17 cellular contexts compared by ENCODE assay signal in genomic region chr2:66862871-66863650, GRCh38.
DNase-seq lines count a peak whose midpoint lies in the region; ATAC-seq, FAIRE-seq and TF ChIP-seq lines count a peak whose summit lies in the region.
"Had no signal": no experiment of that assay in that cellular context is flagged by ENCODE, and none has a peak within 500 bp of the region (broad histone marks: within the 10 kb centered on the region; RNA-seq: fewer than 3 reads in every experiment).

No MANE protein-coding gene starts in this region.

- 79 to 85% methylated on average over 6 of the region's 6 CpGs for WGBS in pancreas, 2 donors

- peak; percentile 49 for DNase-seq in AG08395 (ENCODE audit: low spot score)
- DNase-seq in SJSA1 (ENCODE audit: low read depth in 1 of 2, low spot score in 2 of 2), result peak in 1 of 2 experiments; percentile 42
- DNase-seq in fibroblast of peridontal ligament (ENCODE audit: extremely low read depth), result peak; percentile 57
- no peak for DNase-seq in pancreas
- DNase-seq in T-cell, result no peak
- DNase-seq in activated CD4-positive, CD25-positive, alpha-beta regulatory T cell treated with anti-CD3 and anti-CD28 coated beads, Interleukin-2, amount 50 U/mL, for 72 hours, result no peak
- DNase-seq in posterior cingulate gyrus, result no peak
- DNase-seq in stimulated activated naive CD4-positive, alpha-beta T cell treated with Interleukin-2 at 50 U/mL for 16 hours (lab: John Stamatoyannopoulos, UW), result no peak
- DNase-seq: activated naive CD8-positive, alpha-beta T cell treated with anti-CD3 and anti-CD28 coated beads for 36 hours; heart right ventricle; NCI-H1092 treated with DMSO at 0.1 percent for 48 hours; NCI-H510A; Peyer's patch; right lobe of liver had no signal

- peak; percentile 49 for FAIRE-seq in pancreas (lab: Jason Lieb, UNC)
- FAIRE-seq: GM12878 had no signal

- no peaks in the 10 kb centered on the region for H3K9me3 ChIP-seq in SJSA1 (replicated peaks)
- H3K9me3 ChIP-seq in pancreas, result no peaks in the 10 kb centered on the region
- H3K9me3 ChIP-seq: heart right ventricle, Peyer's patch, right lobe of liver, upper lobe of left lung had no signal

- no peak overlapping the region for H3K4me3 ChIP-seq in SJSA1
- H3K4me3 ChIP-seq in pancreas, result no peak overlapping the region
- H3K4me3 ChIP-seq: GM12878, heart right ventricle, Peyer's patch, right lobe of liver, upper lobe of left lung had no signal

- no peaks in the 10 kb centered on the region for H3K4me1 Mint-ChIP-seq in T-cell
- H3K4me1 Mint-ChIP-seq: activated naive CD8-positive, alpha-beta T cell treated with anti-CD3 and anti-CD28 coated beads for 36 hours; memory B cell had no signal

- peak overlapping the region; percentile 70 for H3K27ac ChIP-seq in SJSA1
- H3K27ac ChIP-seq in pancreas, result peak overlapping the region in 1 of 4 donors; percentile 32
- H3K27ac ChIP-seq: right lobe of liver had no signal

- no peak overlapping the region for H3K27ac Mint-ChIP-seq in T-cell
- H3K27ac Mint-ChIP-seq: activated naive CD8-positive, alpha-beta T cell treated with anti-CD3 and anti-CD28 coated beads for 36 hours; memory B cell had no signal

- H3K36me3 ChIP-seq in SJSA1, result no peaks in the 10 kb centered on the region
- no peaks in the 10 kb centered on the region for H3K36me3 ChIP-seq in pancreas
- H3K36me3 ChIP-seq: heart right ventricle, Peyer's patch, right lobe of liver, upper lobe of left lung had no signal

- ATAC-seq in pancreas (peak in 1 of 4 donors; percentile 18), T-cell (replicated peaks in 1 of 4) (no peak)
- ATAC-seq: GM12878, right lobe of liver had no signal

- no peaks in the 10 kb centered on the region for H3K27me3 ChIP-seq in SJSA1 (replicated peaks)
- H3K27me3 ChIP-seq in pancreas, result no peaks in the 10 kb centered on the region
- H3K27me3 ChIP-seq: Peyer's patch, right lobe of liver, upper lobe of left lung had no signal

- no peak overlapping the region for H3K4me3 Mint-ChIP-seq in T-cell
- H3K4me3 Mint-ChIP-seq: activated naive CD8-positive, alpha-beta T cell treated with anti-CD3 and anti-CD28 coated beads for 36 hours; memory B cell had no signal

- CTCF ChIA-PET in T-cell (lab: Charles Lee), result no interaction called here

- POLR2A ChIA-PET in T-cell (lab: Charles Lee), result no interaction called here

- intact Hi-C loops in pancreas (cut with DNase I) (no loop called here), posterior cingulate gyrus (cut with DNase I) (no loop called here)

- no peaks in the 10 kb centered on the region for H3K27me3 Mint-ChIP-seq in T-cell
- H3K27me3 Mint-ChIP-seq: memory B cell had no signal

- peaks cover 20% of the 10 kb centered on the region for H3K4me1 ChIP-seq in SJSA1 (replicated peaks)
- H3K4me1 ChIP-seq in pancreas, result no peaks in the 10 kb centered on the region
- H3K4me1 ChIP-seq: Peyer's patch, right lobe of liver, upper lobe of left lung had no signal

- H3K36me3 Mint-ChIP-seq in T-cell, result no peaks in the 10 kb centered on the region
- H3K36me3 Mint-ChIP-seq: activated naive CD8-positive, alpha-beta T cell treated with anti-CD3 and anti-CD28 coated beads for 36 hours; memory B cell had no signal

- H3K9me3 Mint-ChIP-seq in T-cell, result peaks cover 0 to 7% (median 0%) of the 10 kb centered on the region in 3 donors
- H3K9me3 Mint-ChIP-seq: activated naive CD8-positive, alpha-beta T cell treated with anti-CD3 and anti-CD28 coated beads for 36 hours; memory B cell had no signal

- TF ChIP-seq CTCF in pancreas (IDR thresholded peaks at IDR 0.05), result no peak

Comparison
In these comparisons a context has a peak if more than half of its experiments do, and no peak if none do; other contexts are left out.
1. DNase-seq: peak in AG08395 (single experiment) and fibroblast of peridontal ligament (single experiment); none in pancreas (0 of 6), T-cell (0 of 34), activated CD4-positive, CD25-positive, alpha-beta regulatory T cell treated with anti-CD3 and anti-CD28 coated beads, Interleukin-2, amount 50 U/mL, for 72 hours (single experiment), posterior cingulate gyrus (0 of 10) and stimulated activated naive CD4-positive, alpha-beta T cell treated with Interleukin-2 at 50 U/mL for 16 hours (single experiment).